Comparison of ENCODE assay signal across 1 cellular context in genomic region chr22:29083576-29084566, GRCh38.
TF ChIP-seq lines count a peak whose summit lies in the region.

No MANE protein-coding gene starts in this region.

TF ChIP-seq in GM12878, 131 proteins besides CTCF, POLR2A, EP300 and RAD21:
- peak; percentile 64 for TF ChIP-seq MTA2 (IDR thresholded peaks at IDR 0.05; ENCODE audit: low read depth)
- no peak for TF ChIP-seq NFYA (IDR thresholded peaks at IDR 0.05; ENCODE audit: borderline replicate concordance, low read depth, low read length)
- peak in 1 of 2 experiments; percentile 37; a peak in 1 of 4 replicates for TF ChIP-seq BHLHE40 (IDR thresholded peaks at IDR 0.05; ENCODE audit: borderline replicate concordance in 1 of 2, low read depth in 2 of 2, low read length in 1 of 2)
- TF ChIP-seq BMI1 (IDR thresholded peaks at IDR 0.05; ENCODE audit: borderline replicate concordance): no peak
- TF ChIP-seq NR2F1 (conservative IDR thresholded peaks at IDR 0.05): peak; percentile 83
- 0 out of 2 replicates have a peak, but pooled peaks have one; percentile 12 for TF ChIP-seq DPF2 (IDR thresholded peaks at IDR 0.05)
- peak in 1 of 2 experiments; percentile 33; a peak in 1 of 4 replicates for TF ChIP-seq IKZF2 (IDR thresholded peaks at IDR 0.05)
- peak; percentile 26; the same call in 1 of the 2 replicates for TF ChIP-seq SPI1 (IDR thresholded peaks at IDR 0.05; ENCODE audit: borderline replicate concordance, insufficient read depth, low read depth, low read length)
- peak; percentile 38; the same call in 1 of the 2 replicates for TF ChIP-seq ATF7 (IDR thresholded peaks at IDR 0.05; ENCODE audit: low read depth)
- TF ChIP-seq IKZF1 (conservative IDR thresholded peaks at IDR 0.05): peak; percentile 27; the same call in 1 of the 2 replicates
- TF ChIP-seq, protein P1, sequence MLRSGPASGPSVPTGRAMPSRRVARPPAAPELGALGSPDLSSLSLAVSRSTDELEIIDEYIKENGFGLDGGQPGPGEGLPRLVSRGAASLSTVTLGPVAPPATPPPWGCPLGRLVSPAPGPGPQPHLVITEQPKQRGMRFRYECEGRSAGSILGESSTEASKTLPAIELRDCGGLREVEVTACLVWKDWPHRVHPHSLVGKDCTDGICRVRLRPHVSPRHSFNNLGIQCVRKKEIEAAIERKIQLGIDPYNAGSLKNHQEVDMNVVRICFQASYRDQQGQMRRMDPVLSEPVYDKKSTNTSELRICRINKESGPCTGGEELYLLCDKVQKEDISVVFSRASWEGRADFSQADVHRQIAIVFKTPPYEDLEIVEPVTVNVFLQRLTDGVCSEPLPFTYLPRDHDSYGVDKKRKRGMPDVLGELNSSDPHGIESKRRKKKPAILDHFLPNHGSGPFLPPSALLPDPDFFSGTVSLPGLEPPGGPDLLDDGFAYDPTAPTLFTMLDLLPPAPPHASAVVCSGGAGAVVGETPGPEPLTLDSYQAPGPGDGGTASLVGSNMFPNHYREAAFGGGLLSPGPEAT (IDR thresholded peaks at IDR 0.05; ENCODE audit: low read depth): peak; percentile 68; the same call in 1 of the 2 replicates
- TF ChIP-seq NBN (IDR thresholded peaks at IDR 0.05): 0 out of 2 replicates have a peak, but pooled peaks have one; percentile 32
- TF ChIP-seq HDAC2 (IDR thresholded peaks at IDR 0.05): no peak
- no peak for TF ChIP-seq NRF1 (conservative IDR thresholded peaks at IDR 0.05; ENCODE audit: low read depth, low read length)
- TF ChIP-seq, protein P2, sequence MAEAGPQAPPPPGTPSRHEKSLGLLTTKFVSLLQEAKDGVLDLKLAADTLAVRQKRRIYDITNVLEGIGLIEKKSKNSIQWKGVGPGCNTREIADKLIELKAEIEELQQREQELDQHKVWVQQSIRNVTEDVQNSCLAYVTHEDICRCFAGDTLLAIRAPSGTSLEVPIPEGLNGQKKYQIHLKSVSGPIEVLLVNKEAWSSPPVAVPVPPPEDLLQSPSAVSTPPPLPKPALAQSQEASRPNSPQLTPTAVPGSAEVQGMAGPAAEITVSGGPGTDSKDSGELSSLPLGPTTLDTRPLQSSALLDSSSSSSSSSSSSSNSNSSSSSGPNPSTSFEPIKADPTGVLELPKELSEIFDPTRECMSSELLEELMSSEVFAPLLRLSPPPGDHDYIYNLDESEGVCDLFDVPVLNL (IDR thresholded peaks at IDR 0.05; ENCODE audit: low read depth, low read length): no peak
- TF ChIP-seq SUZ12 (IDR thresholded peaks at IDR 0.05; ENCODE audit: unreplicated experiment): no peak
- TF ChIP-seq ZNF622 (IDR thresholded peaks at IDR 0.05): no peak
- TF ChIP-seq RUNX3 (IDR thresholded peaks at IDR 0.05; ENCODE audit: low read length): peak; percentile 54
TF ChIP-seq in GM12878: peak in this region for 11.
